8 cellular contexts compared by ENCODE assay signal in the genomic region with DNA sequence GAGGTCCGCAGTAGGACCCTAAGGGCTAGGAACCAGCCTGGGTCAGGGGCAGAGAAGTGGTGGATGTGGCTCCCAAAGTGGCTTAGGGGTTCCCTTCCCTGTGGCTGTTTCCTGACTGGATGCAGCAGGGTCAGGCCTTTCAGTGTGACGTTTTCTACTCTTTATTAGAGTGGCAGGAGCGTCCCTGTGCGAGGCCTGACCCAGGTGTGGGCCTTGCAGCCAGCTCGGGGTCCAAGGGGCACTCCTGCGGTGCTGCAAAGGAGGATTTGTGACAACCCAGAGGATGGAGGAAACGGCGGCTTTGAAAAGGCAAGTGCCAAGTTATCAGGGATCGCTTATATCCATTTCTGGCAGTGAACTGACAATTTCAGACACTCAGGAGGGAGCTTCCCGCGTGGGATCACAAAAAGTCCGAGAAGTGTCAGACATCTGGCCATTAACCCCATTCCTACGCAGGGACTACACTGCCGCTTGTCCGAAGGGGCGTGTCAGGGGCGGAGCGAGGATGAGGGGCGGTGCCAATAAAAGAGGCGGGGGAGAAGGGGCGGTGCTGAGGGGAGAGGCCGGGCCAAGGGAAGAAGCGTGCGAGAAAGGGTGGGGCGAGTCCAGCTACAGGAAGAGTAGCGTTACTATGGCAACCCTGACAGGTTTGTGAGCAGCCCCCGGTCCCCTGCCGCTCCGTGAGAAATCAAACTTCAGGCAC.
A peak's percentile ranks its signal among the peaks of the same experiment; 100 is the strongest.
DNase-seq lines count a peak whose midpoint lies in the region; ATAC-seq and TF ChIP-seq lines count a peak whose summit lies in the region.

No MANE protein-coding gene starts in this region.

- H3K4me3 Mint-ChIP-seq in central memory CD8-positive, alpha-beta T cell, result peak overlapping the region; percentile 96
- peak overlapping the region; percentile 93 to 100 (median 97) for H3K4me3 Mint-ChIP-seq in naive B cell
- peak overlapping the region; percentile 96 for H3K4me3 Mint-ChIP-seq in stimulated activated naive CD8-positive, alpha-beta T cell treated with anti-CD3 and anti-CD28 coated beads, Interleukin-15, Interleukin-2, amounts not matched to agents 100 ng/mL and 50 ng/mL, for 24 hours

- TF ChIP-seq POLR2A in erythroblast (IDR thresholded peaks at IDR 0.05; ENCODE audit: low read length), result no peak

- peak; percentile 78 to 80 for ATAC-seq in activated CD4-positive, CD25-positive, alpha-beta regulatory T cell treated with anti-CD3 and anti-CD28 coated beads, Interleukin-2, amount 50 U/mL, for 24 hours
- peak; percentile 69 for ATAC-seq in central memory CD8-positive, alpha-beta T cell (replicated peaks; ENCODE audit: extremely low read depth, poor library complexity, severe bottlenecking)
- ATAC-seq in naive B cell (ENCODE audit: low read depth in 2 of 2) (peak; percentile 77 to 78), HG03571 (IDR thresholded peaks at IDR 0.05; ENCODE audit: unreplicated experiment) (no peak)

- H3K9me3 Mint-ChIP-seq in central memory CD8-positive, alpha-beta T cell, result no peaks in the 10 kb centered on the region
- peaks cover 0 to 36% (median 11%) of the 10 kb centered on the region in 7 donors for H3K9me3 Mint-ChIP-seq in naive B cell
- peaks cover 19% of the 10 kb centered on the region for H3K9me3 Mint-ChIP-seq in stimulated activated naive CD8-positive, alpha-beta T cell treated with anti-CD3 and anti-CD28 coated beads, Interleukin-15, Interleukin-2, amounts not matched to agents 100 ng/mL and 50 ng/mL, for 24 hours

- H3K4me1 Mint-ChIP-seq in central memory CD8-positive, alpha-beta T cell, result peaks cover 12% of the 10 kb centered on the region
- peaks cover 0 to 20% (median 10%) of the 10 kb centered on the region in 3 donors for H3K4me1 Mint-ChIP-seq in naive B cell
- peaks cover 10% of the 10 kb centered on the region for H3K4me1 Mint-ChIP-seq in stimulated activated naive CD8-positive, alpha-beta T cell treated with anti-CD3 and anti-CD28 coated beads, Interleukin-15, Interleukin-2, amounts not matched to agents 100 ng/mL and 50 ng/mL, for 24 hours (ENCODE audit: low read depth)

- H3K36me3 Mint-ChIP-seq in central memory CD8-positive, alpha-beta T cell (ENCODE audit: insufficient read depth), result peaks cover 5% of the 10 kb centered on the region
- H3K36me3 Mint-ChIP-seq in naive B cell, result peaks cover 0 to 10% of the 10 kb centered on the region in 2 donors
- peaks cover 4% of the 10 kb centered on the region for H3K36me3 Mint-ChIP-seq in stimulated activated naive CD8-positive, alpha-beta T cell treated with anti-CD3 and anti-CD28 coated beads, Interleukin-15, Interleukin-2, amounts not matched to agents 100 ng/mL and 50 ng/mL, for 24 hours (ENCODE audit: low read depth)

- DNase-seq in HK-2 (ENCODE audit: unreplicated experiment) (peak; percentile 18), naive B cell (peak; percentile 89), EL (no peak), erythroblast (lab: John Stamatoyannopoulos, UW) (no peak)
- peak; percentile 63 to 64 for DNase-seq in central memory CD8-positive, alpha-beta T cell (ENCODE audit: low spot score in 2 of 2)

- no peaks in the 10 kb centered on the region for H3K27me3 Mint-ChIP-seq in central memory CD8-positive, alpha-beta T cell
- H3K27me3 Mint-ChIP-seq in naive B cell, result no peaks in the 10 kb centered on the region
- H3K27me3 Mint-ChIP-seq in stimulated activated naive CD8-positive, alpha-beta T cell treated with anti-CD3 and anti-CD28 coated beads, Interleukin-15, Interleukin-2, amounts not matched to agents 100 ng/mL and 50 ng/mL, for 24 hours, result no peaks in the 10 kb centered on the region

- peak overlapping the region; percentile 91 for H3K27ac Mint-ChIP-seq in central memory CD8-positive, alpha-beta T cell (ENCODE audit: low read depth)
- H3K27ac Mint-ChIP-seq in naive B cell, result peak overlapping the region; percentile 95 to 99 (median 99)
- H3K27ac Mint-ChIP-seq in stimulated activated naive CD8-positive, alpha-beta T cell treated with anti-CD3 and anti-CD28 coated beads, Interleukin-15, Interleukin-2, amounts not matched to agents 100 ng/mL and 50 ng/mL, for 24 hours, result peak overlapping the region; percentile 90

Comparison
In these comparisons a context has a peak if more than half of its experiments do, and no peak if none do; other contexts are left out.
1. DNase-seq: peak in HK-2 (single experiment), central memory CD8-positive, alpha-beta T cell (2 of 2) and naive B cell (single experiment); none in EL (single experiment) and erythroblast (0 of 2).
2. Peak in every context shown above with its lines, with median percentiles within 50 percentile points of each other: H3K27ac Mint-ChIP-seq and H3K4me3 Mint-ChIP-seq.